10 cellular contexts compared by ENCODE assay signal in genomic region chr17:16463341-16464000, GRCh38. TPM values are rescaled to one million over a fixed set of nuclear protein-coding genes. Genes with fewer than 3 reads are reported as not detected.
DNase-seq lines count a peak whose midpoint lies in the region; ATAC-seq, FAIRE-seq and TF ChIP-seq lines count a peak whose summit lies in the region.
"Had no signal": no experiment of that assay in that cellular context is flagged by ENCODE, and none has a peak within 500 bp of the region (broad histone marks: within the 10 kb centered on the region; RNA-seq: fewer than 3 reads in every experiment).

No MANE protein-coding gene starts in this region.

- H3K4me3 Mint-ChIP-seq in CD4-positive, alpha-beta memory T cell = no peak overlapping the region
- H3K4me3 Mint-ChIP-seq: T-helper 1 cell treated with Interleukin-12 subunit alpha and Interleukin-12 subunit beta and Interleukin-4 antibody, amounts not matched to agents 30 μg/mL and 1 μg/mL, for 36 hours had no signal

- peaks cover 0 to 2% (median 0%) of the 10 kb centered on the region in 4 donors for H3K4me1 Mint-ChIP-seq in CD4-positive, alpha-beta memory T cell

- H3K27ac Mint-ChIP-seq in CD4-positive, alpha-beta memory T cell = peak overlapping the region in 1 of 7 donors; percentile 42

- TF ChIP-seq EP300 in stomach (IDR thresholded peaks at IDR 0.05) = no peak

- peak; percentile 71 for FAIRE-seq in HTR-8/SVneo (lab: Jason Lieb, UNC)

- H3K4me1 ChIP-seq in stomach = peaks cover 12 to 55% (median 33%) of the 10 kb centered on the region in 4 donors
- H3K4me1 ChIP-seq in CD4-positive, alpha-beta memory T cell (ENCODE audit: insufficient read depth, low read length) = no peaks in the 10 kb centered on the region

- H3K27me3 ChIP-seq in stomach = no peaks in the 10 kb centered on the region
- no peaks in the 10 kb centered on the region for H3K27me3 ChIP-seq in CD4-positive, alpha-beta memory T cell (ENCODE audit: insufficient read depth, low read length)

- peaks cover 0 to 21% (median 6%) of the 10 kb centered on the region in 4 donors for H3K36me3 ChIP-seq in stomach
- no peaks in the 10 kb centered on the region for H3K36me3 ChIP-seq in CD4-positive, alpha-beta memory T cell (ENCODE audit: insufficient read depth, low read length)
- H3K36me3 ChIP-seq: lower lobe of right lung had no signal

- DNase-seq in HTR-8/SVneo (ENCODE audit: insufficient read length, low spot score) (no peak), SW480 (ENCODE audit: low spot score) (peak; percentile 86), foreskin melanocyte (peak; percentile 72), stomach (peak; percentile 75), glomerular visceral epithelial cell (ENCODE audit: extremely low spot score) (no peak)
- DNase-seq in activated T-cell treated with anti-CD3 and anti-CD28 coated beads, Interleukin-2, amount 50 U/mL, for 1 hour = no peak
- no peak for DNase-seq in CD4-positive, alpha-beta memory T cell
- DNase-seq: lower lobe of right lung had no signal

- intact Hi-C loops in stomach (cut with DNase I; ENCODE audit: low total_unique reads) = no loop called here
- intact Hi-C loops in CD4-positive, alpha-beta memory T cell (cut with micrococcal nuclease) = no loop called here

- no peak overlapping the region for H3K4me3 ChIP-seq in stomach
- H3K4me3 ChIP-seq in CD4-positive, alpha-beta memory T cell (ENCODE audit: low read length in 2 of 2) = no peak overlapping the region
- H3K4me3 ChIP-seq: lower lobe of right lung had no signal

- peak in 2 of 7 experiments; percentile 26 to 42 for TF ChIP-seq CTCF in stomach (IDR thresholded peaks at IDR 0.05)

- H3K27me3 Mint-ChIP-seq in CD4-positive, alpha-beta memory T cell = no peaks in the 10 kb centered on the region

- peaks cover 0 to 6% of the 10 kb centered on the region in 2 donors for H3K36me3 Mint-ChIP-seq in CD4-positive, alpha-beta memory T cell

- no peak for ATAC-seq in HG03442 (IDR thresholded peaks at IDR 0.05; ENCODE audit: unreplicated experiment)

- POLR2A ChIA-PET in CD4-positive, alpha-beta memory T cell (lab: Charles Lee; ENCODE audit: partially characterized antibody) = no interaction called here

- no peak for TF ChIP-seq POLR2A in stomach (IDR thresholded peaks at IDR 0.05)

- CTCF ChIA-PET in CD4-positive, alpha-beta memory T cell (lab: Charles Lee; ENCODE audit: partially characterized antibody) = interaction anchor here (2.8 kb wide), 1 partner anchor 10 kb away, joined by 17 read pairs; no protein-coding TSS in a partner anchor

- H3K27ac ChIP-seq in stomach = peak overlapping the region in 4 of 5 donors; percentile 47 to 78 (median 54)
- no peak overlapping the region for H3K27ac ChIP-seq in CD4-positive, alpha-beta memory T cell (ENCODE audit: low read depth, low read length)
- H3K27ac ChIP-seq: lower lobe of right lung had no signal

- no peaks in the 10 kb centered on the region for H3K9me3 ChIP-seq in stomach
- H3K9me3 ChIP-seq in CD4-positive, alpha-beta memory T cell (ENCODE audit: control insufficient read depth in 1 of 2, low read length in 2 of 2) = no peaks in the 10 kb centered on the region
- H3K9me3 ChIP-seq: lower lobe of right lung had no signal

- H3K9me3 Mint-ChIP-seq in CD4-positive, alpha-beta memory T cell = no peaks in the 10 kb centered on the region
- H3K9me3 Mint-ChIP-seq: T-helper 1 cell treated with Interleukin-12 subunit alpha and Interleukin-12 subunit beta and Interleukin-4 antibody, amounts not matched to agents 30 μg/mL and 1 μg/mL, for 36 hours had no signal

- WGBS in stomach, 5 donors = 40 to 49% (median 44%) methylated on average over 10 of the region's 10 CpGs

RNA-seq across cellular contexts. Expression of gene LRRC75A, which starts 28.5 kb away (rescaled TPM):
- total RNA-seq in stomach = 100 to 1,000 TPM in 1 of 5 donors, 10 to 100 TPM in 2, 1 to 10 TPM in 2; 1.1 to 306 (median 14.5) TPM
- polyA plus RNA-seq in stomach = 1 to 10 TPM; 2.6 to 4.0 (median 3.4) TPM
- total RNA-seq in CD4-positive, alpha-beta memory T cell = 1 to 10 TPM; 5.4 to 5.7 TPM
- 1 to 10 TPM in 1 of 2 donors, under 1 TPM in 1; 0.72 to 2.5 TPM for polyA plus RNA-seq in CD4-positive, alpha-beta memory T cell

RNA-seq across cellular contexts. Expression of gene TRPV2, which starts 48.1 kb away (rescaled TPM):
- 10 to 100 TPM in 1 of 5 donors, 1 to 10 TPM in 3, under 1 TPM in 1; 0.58 to 24.8 (median 4.5) TPM for total RNA-seq in stomach
- 1 to 10 TPM; 5.3 to 8.8 (median 6.4) TPM for polyA plus RNA-seq in stomach
- total RNA-seq in CD4-positive, alpha-beta memory T cell = 100 to 1,000 TPM in 1 of 2 experiments, 10 to 100 TPM in 1; 95.0 to 101 TPM
- 100 to 1,000 TPM; 118 to 127 TPM for polyA plus RNA-seq in CD4-positive, alpha-beta memory T cell

Comparison
In these comparisons a context has a peak if more than half of its experiments do, and no peak if none do; other contexts are left out.
1. DNase-seq: peak in SW480 (single experiment), foreskin melanocyte (single experiment) and stomach (single experiment); none in HTR-8/SVneo (single experiment), activated T-cell treated with anti-CD3 and anti-CD28 coated beads, Interleukin-2, amount 50 U/mL, for 1 hour (single experiment), glomerular visceral epithelial cell (single experiment) and CD4-positive, alpha-beta memory T cell (0 of 5).